Comparison of ENCODE assay signal across 27 cellular contexts in the genomic region with DNA sequence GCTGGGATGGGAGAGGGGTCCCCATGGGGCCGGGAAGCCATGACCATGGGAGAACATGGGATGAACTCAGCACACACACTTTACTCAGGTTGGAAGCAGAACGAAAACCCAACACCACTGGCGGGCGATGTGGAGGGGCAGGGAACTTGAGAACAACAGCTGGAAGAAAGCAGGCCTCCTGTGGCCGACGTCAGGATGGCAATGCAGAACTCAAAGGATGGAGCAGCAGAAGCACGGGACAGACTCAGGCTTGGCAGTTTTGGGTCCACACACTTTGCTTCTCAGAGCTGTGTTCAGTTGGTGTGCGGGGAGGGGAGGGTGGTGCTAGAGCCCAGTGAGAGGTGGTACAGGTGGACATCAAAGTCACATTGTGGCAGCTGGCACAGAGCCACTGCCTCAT.
"Had no signal": no experiment of that assay in that cellular context is flagged by ENCODE, and none has a peak within 500 bp of the region (broad histone marks: within the 10 kb centered on the region; RNA-seq: fewer than 3 reads in every experiment).

No MANE protein-coding gene starts in this region.

- H3K27me3 Mint-ChIP-seq: activated naive CD8-positive, alpha-beta T cell treated with anti-CD3 and anti-CD28 coated beads, Interleukin-2, amount 50 U/mL, for 24 hours; stimulated activated naive CD8-positive, alpha-beta T cell treated with anti-CD3 and anti-CD28 coated beads, Interleukin-15, Interleukin-2, amounts not matched to agents 100 ng/mL and 50 ng/mL, for 24 hours had no signal

- DNase-seq: activated CD4-positive, alpha-beta T cell treated with anti-CD3 and anti-CD28 coated beads for 1 hour; activated gamma-delta T cell; activated naive CD4-positive, alpha-beta T cell treated with anti-CD3 and anti-CD28 coated beads, Interleukin-2, amount 50 U/mL, for 16 hours; activated naive CD8-positive, alpha-beta T cell treated with anti-CD3 and anti-CD28 coated beads, Interleukin-2, amount 50 U/mL, for 24 hours; body of pancreas; caudate nucleus; dermis blood vessel endothelial cell; effector CD8-positive, alpha-beta T cell; foreskin melanocyte; glutamatergic neuron; left ventricle myocardium inferior; mammary epithelial cell; midbrain; natural killer cell; right lobe of liver; stimulated activated CD4-positive, alpha-beta T cell treated with anti-CD3 and anti-CD28 coated beads, Interleukin-1b, Interleukin-23, amount 100 ng/mL, for 48 hours; substantia nigra; T-helper 1 cell; thyroid gland; WERI-Rb-1 had no signal

- H3K9ac ChIP-seq: parathyroid adenoma had no signal

- H2AFZ ChIP-seq: hepatocyte, parathyroid adenoma had no signal

- H3K4me2 ChIP-seq: hepatocyte had no signal

- H3K27me3 ChIP-seq: body of pancreas, hepatocyte, neutrophil, right lobe of liver, thyroid gland had no signal

- H3K79me2 ChIP-seq: hepatocyte, parathyroid adenoma had no signal

- ATAC-seq: activated naive CD8-positive, alpha-beta T cell treated with anti-CD3 and anti-CD28 coated beads, Interleukin-2, amount 50 U/mL, for 24 hours; body of pancreas; natural killer cell; right lobe of liver had no signal

- H3K4me1 Mint-ChIP-seq: activated naive CD8-positive, alpha-beta T cell treated with anti-CD3 and anti-CD28 coated beads, Interleukin-2, amount 50 U/mL, for 24 hours had no signal

- H3K27ac Mint-ChIP-seq: activated naive CD8-positive, alpha-beta T cell treated with anti-CD3 and anti-CD28 coated beads, Interleukin-2, amount 50 U/mL, for 24 hours; activated T-helper 1 cell treated with anti-CD3 and anti-CD28 coated beads, Interleukin-12 subunit alpha, Interleukin-12 subunit beta, Interleukin-2, Interleukin-4 antibody, amounts not matched to agents 30 ng/mL and 10 ng/mL and 1 ng/mL, durations not matched to agents 14 hours and 24 hours and 36 hours; natural killer cell; stimulated activated naive CD8-positive, alpha-beta T cell treated with anti-CD3 and anti-CD28 coated beads, Interleukin-15, Interleukin-2, amounts not matched to agents 100 ng/mL and 50 ng/mL, for 24 hours had no signal

- H3K4me1 ChIP-seq: body of pancreas, parathyroid adenoma, right lobe of liver, thyroid gland had no signal

- H3K4me3 ChIP-seq: body of pancreas, hepatocyte, left ventricle myocardium inferior, right lobe of liver, skin epidermis, thyroid gland had no signal

- H3K27ac ChIP-seq: body of pancreas, hepatocyte, left ventricle myocardium inferior, neutrophil, parathyroid adenoma, right lobe of liver, skin epidermis, thyroid gland, WERI-Rb-1 had no signal

- H3K36me3 ChIP-seq: neutrophil, right lobe of liver, thyroid gland, WERI-Rb-1 had no signal

- H3K9me3 Mint-ChIP-seq: activated naive CD8-positive, alpha-beta T cell treated with anti-CD3 and anti-CD28 coated beads, Interleukin-2, amount 50 U/mL, for 24 hours; activated T-helper 1 cell treated with anti-CD3 and anti-CD28 coated beads, Interleukin-12 subunit alpha, Interleukin-12 subunit beta, Interleukin-2, Interleukin-4 antibody, amounts not matched to agents 30 ng/mL and 10 ng/mL and 1 ng/mL, durations not matched to agents 14 hours and 24 hours and 36 hours; natural killer cell; stimulated activated naive CD8-positive, alpha-beta T cell treated with anti-CD3 and anti-CD28 coated beads, Interleukin-15, Interleukin-2, amounts not matched to agents 100 ng/mL and 50 ng/mL, for 24 hours had no signal

- H3K36me3 Mint-ChIP-seq: natural killer cell had no signal

- H3K9me3 ChIP-seq: body of pancreas, left ventricle myocardium inferior, neutrophil, right lobe of liver, thyroid gland had no signal

- H3K4me3 Mint-ChIP-seq: activated naive CD8-positive, alpha-beta T cell treated with anti-CD3 and anti-CD28 coated beads, Interleukin-2, amount 50 U/mL, for 24 hours; activated T-helper 1 cell treated with anti-CD3 and anti-CD28 coated beads, Interleukin-12 subunit alpha, Interleukin-12 subunit beta, Interleukin-2, Interleukin-4 antibody, amounts not matched to agents 30 ng/mL and 10 ng/mL and 1 ng/mL, durations not matched to agents 14 hours and 24 hours and 36 hours; natural killer cell; stimulated activated naive CD8-positive, alpha-beta T cell treated with anti-CD3 and anti-CD28 coated beads, Interleukin-15, Interleukin-2, amounts not matched to agents 100 ng/mL and 50 ng/mL, for 24 hours had no signal

- FAIRE-seq: TTC549 had no signal
